ENCODE assay signal across 8 cellular contexts in genomic region chr15:56886878-56887781, GRCh38.
DNase-seq lines count a peak whose midpoint lies in the region; ATAC-seq and TF ChIP-seq lines count a peak whose summit lies in the region.

No MANE protein-coding gene starts in this region.

- peak; percentile 94 for ATAC-seq in GM19463 (IDR thresholded peaks at IDR 0.05; ENCODE audit: unreplicated experiment)

- H3K27ac ChIP-seq in HL-60 (replicated peaks): peak overlapping the region; percentile 76

- no peak for TF ChIP-seq CTCF in HL-60 (IDR thresholded peaks at IDR 0.05; ENCODE audit: insufficient read depth, low read length)

- H3K4me3 ChIP-seq in HL-60 (replicated peaks; ENCODE audit: insufficient read depth, low read length): peak overlapping the region; percentile 67

- no peaks in the 10 kb centered on the region for H3K27me3 ChIP-seq in HL-60 (ENCODE audit: insufficient read depth, poor library complexity, severe bottlenecking)

- DNase-seq in CMK (ENCODE audit: low read depth) (peak; percentile 67), HL-60 (ENCODE audit: low read depth in 1 of 2, low spot score in 1 of 2) (peak; percentile 68 to 85), NCI-H82 treated with DMSO at 0.1 percent for 48 hours (lab: John Stamatoyannopoulos, UW; ENCODE audit: unreplicated experiment) (peak; percentile 93), medulla oblongata (ENCODE audit: extremely low spot score) (peak; percentile 97)
- peak; percentile 90 for DNase-seq in activated CD8-positive, alpha-beta memory T cell treated with anti-CD3 and anti-CD28 coated beads for 24 hours
- DNase-seq in effector CD8-positive, alpha-beta T cell (lab: John Stamatoyannopoulos, UW): peak; percentile 68
- DNase-seq in stimulated activated CD4-positive, alpha-beta T cell treated with anti-CD3 and anti-CD28 coated beads, TNF-alpha, amount 100 ng/mL, for 4 hours (ENCODE audit: low read depth in 3 of 3): peak; percentile 59 to 69 (median 62)

Comparison
In these comparisons a context has a peak if more than half of its experiments do, and no peak if none do; other contexts are left out.
1. Peak in every context shown above with its lines: DNase-seq, ATAC-seq, H3K4me3 ChIP-seq and H3K27ac ChIP-seq.